ENCODE assay signal across 8 cellular contexts in the genomic region with DNA sequence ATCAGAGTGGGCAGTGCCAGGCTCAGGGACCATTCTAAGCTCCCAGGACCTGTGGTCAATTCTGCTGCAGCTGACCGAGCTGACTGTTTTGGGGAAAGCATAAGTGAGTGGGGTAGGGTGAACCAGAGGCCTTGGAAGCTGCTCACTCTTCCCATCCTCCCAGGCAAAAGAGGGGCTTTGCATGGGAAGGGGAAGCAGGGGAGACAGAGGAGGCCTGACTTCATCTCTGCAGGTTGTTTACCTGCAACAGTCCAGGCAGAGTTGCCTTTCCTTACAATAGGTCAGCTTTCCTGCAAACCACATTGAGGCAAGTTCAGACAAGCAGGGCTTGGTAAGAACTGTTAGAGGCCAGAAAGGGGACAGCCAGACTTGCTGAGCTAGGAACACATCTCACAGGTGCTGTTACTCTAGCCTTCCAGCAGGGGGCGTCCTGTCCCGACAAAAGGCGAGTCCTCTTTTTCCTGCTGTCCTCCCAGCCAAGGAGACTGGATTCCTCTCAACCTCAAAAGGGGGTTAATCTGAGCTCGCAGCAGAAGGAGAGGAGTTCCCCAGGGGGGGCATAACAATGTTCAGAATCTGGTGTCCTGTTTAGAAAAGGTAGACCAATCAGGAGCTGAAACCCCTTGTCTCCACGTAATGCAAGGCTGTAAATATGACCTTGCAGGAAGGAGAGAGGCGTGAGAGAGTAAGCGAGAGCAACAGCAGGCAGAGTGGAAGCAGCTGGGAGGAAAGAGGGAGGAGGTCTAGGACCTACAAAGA. TPM values are rescaled to one million over a fixed set of nuclear protein-coding genes. Genes with fewer than 3 reads are reported as not detected.
DNase-seq lines count a peak whose midpoint lies in the region; ATAC-seq and FAIRE-seq lines count a peak whose summit lies in the region.

No MANE protein-coding gene starts in this region.

- H3K36me3 ChIP-seq in BLaER1 = no peaks in the 10 kb centered on the region
- H3K36me3 ChIP-seq in Karpas-422 (ENCODE audit: insufficient read depth, low read length) = no peaks in the 10 kb centered on the region
- no peaks in the 10 kb centered on the region for H3K36me3 ChIP-seq in subcutaneous abdominal adipose tissue (ENCODE audit: control insufficient read depth in 5 of 5, insufficient read depth in 5 of 5, low read length in 5 of 5)

- H3K27me3 ChIP-seq in BLaER1 (no peaks in the 10 kb centered on the region), Karpas-422 (ENCODE audit: low read length) (no peaks in the 10 kb centered on the region), subcutaneous abdominal adipose tissue (ENCODE audit: control insufficient read depth in 5 of 5, insufficient read depth in 4 of 5, low read length in 5 of 5) (peaks cover 0 to 3% (median 0%) of the 10 kb centered on the region in 5 donors)

- no peaks in the 10 kb centered on the region for H3K9me2 ChIP-seq in Karpas-422 (replicated peaks; ENCODE audit: insufficient read depth, low read length)

- H3K9me3 ChIP-seq in BLaER1 = peaks cover 19% of the 10 kb centered on the region
- peaks cover 3% of the 10 kb centered on the region; the same call in 1 of the 2 replicates for H3K9me3 ChIP-seq in Karpas-422 (ENCODE audit: low read length)
- H3K9me3 ChIP-seq in subcutaneous abdominal adipose tissue (ENCODE audit: control insufficient read depth in 5 of 5, low read length in 5 of 5) = peaks cover 0 to 5% (median 0%) of the 10 kb centered on the region in 5 donors

- H3K4me2 ChIP-seq in BLaER1 = peak overlapping the region; percentile 51
- no peak overlapping the region for H3K4me2 ChIP-seq in Karpas-422 (ENCODE audit: low read depth, low read length, poor library complexity, severe bottlenecking)

- DNase-seq in Karpas-422 (peak; percentile 89), SHP77 treated with DMSO at 0.1 percent for 48 hours (lab: John Stamatoyannopoulos, UW) (peak; percentile 81), frontal cortex (ENCODE audit: low spot score in 2 of 2) (peak; percentile 60 to 80), occipital lobe (lab: John Stamatoyannopoulos, UW) (peak; percentile 72)
- peak; percentile 20 to 63 (median 56) for DNase-seq in activated naive CD4-positive, alpha-beta T cell (lab: John Stamatoyannopoulos, UW)

- FAIRE-seq in frontal cortex (lab: Jason Lieb, UNC) = no peak

- peak; percentile 72 for ATAC-seq in GM19452 (IDR thresholded peaks at IDR 0.05; ENCODE audit: unreplicated experiment)

- H3K79me2 ChIP-seq in Karpas-422 (ENCODE audit: low read length) = no peaks in the 10 kb centered on the region

- no peaks in the 10 kb centered on the region for H4K20me1 ChIP-seq in BLaER1
- no peaks in the 10 kb centered on the region for H4K20me1 ChIP-seq in Karpas-422 (ENCODE audit: insufficient read depth, low read depth, low read length)

- no peak overlapping the region for H3K9ac ChIP-seq in BLaER1
- no peak overlapping the region for H3K9ac ChIP-seq in Karpas-422 (ENCODE audit: low read length)
- H3K9ac ChIP-seq in subcutaneous abdominal adipose tissue (ENCODE audit: low read length in 5 of 5) = no peak overlapping the region

- H2AFZ ChIP-seq in Karpas-422 (ENCODE audit: low read length) = no peak overlapping the region

- 0 out of 2 replicates have a peak, but pooled peaks cover 6% of the 10 kb centered on the region for H3K4me1 ChIP-seq in BLaER1
- no peaks in the 10 kb centered on the region for H3K4me1 ChIP-seq in Karpas-422 (ENCODE audit: low read length)
- peaks cover 0 to 8% (median 4%) of the 10 kb centered on the region in 5 donors for H3K4me1 ChIP-seq in subcutaneous abdominal adipose tissue (ENCODE audit: control insufficient read depth in 5 of 5, insufficient read depth in 5 of 5, low read length in 5 of 5)

- H3K4me3 ChIP-seq in BLaER1 = no peak overlapping the region
- H3K4me3 ChIP-seq in Karpas-422 (ENCODE audit: low read length) = no peak overlapping the region
- peak overlapping the region in 3 of 5 donors; percentile 33 to 57 (median 45) for H3K4me3 ChIP-seq in subcutaneous abdominal adipose tissue (ENCODE audit: low read depth in 1 of 5, low read length in 5 of 5)

- H3K27ac ChIP-seq in BLaER1 (no peak overlapping the region), Karpas-422 (ENCODE audit: low read length) (no peak overlapping the region), subcutaneous abdominal adipose tissue (ENCODE audit: low read depth, low read length) (no peak overlapping the region)

RNA-seq across cellular contexts. Expression of a gene that starts 4.3 kb away (rescaled TPM):
- total RNA-seq in Karpas-422 (2014; rRNA removed; shearing (Covaris generic); ENCODE audit: low replicate concordance) = 2.1 and 19.0 TPM in 2 replicates
- total RNA-seq in frontal cortex = 0.41 TPM
- total RNA-seq in occipital lobe = 0.31 TPM

RNA-seq across cellular contexts. Expression of a gene that starts 53.3 kb away (rescaled TPM):
- total RNA-seq in Karpas-422 (2014; rRNA removed; shearing (Covaris generic); ENCODE audit: low replicate concordance) = 0.29 TPM in 1 of 2 replicates, not detected in the other
- total RNA-seq in frontal cortex = 32.2 TPM
- 28.9 TPM for total RNA-seq in occipital lobe

Comparison
In these comparisons a context has a peak if more than half of its experiments do, and no peak if none do; other contexts are left out.
1. H3K4me3 ChIP-seq: peak in subcutaneous abdominal adipose tissue (3 of 5); none in BLaER1 (single experiment) and Karpas-422 (single experiment).
2. RNA of a gene that starts 53.3 kb away (total RNA-seq): 32.2 TPM in frontal cortex (single experiment) and 28.9 TPM in occipital lobe (single experiment); 0.29 TPM in Karpas-422; every median in the first group is over 10 times any median in the second.
3. Peak in every context shown above with its lines, with median percentiles within 50 percentile points of each other: DNase-seq.